ENCODE assay signal across 1 cellular context in genomic region chr3:19595884-19596283, GRCh38.
TF ChIP-seq lines count a peak whose summit lies in the region.

No MANE protein-coding gene starts in this region.

TF ChIP-seq in GM12878, 131 proteins besides CTCF, POLR2A, EP300 and RAD21 (continued from another document):
- TF ChIP-seq ZBTB11 (CRISPR knock-in tag; IDR thresholded peaks at IDR 0.05) (no peak), GATAD2B (conservative IDR thresholded peaks at IDR 0.05; ENCODE audit: low read depth) (no peak)
TF ChIP-seq in GM12878: peak in this region for 1.
